8 cellular contexts compared by ENCODE assay signal in the genomic region with DNA sequence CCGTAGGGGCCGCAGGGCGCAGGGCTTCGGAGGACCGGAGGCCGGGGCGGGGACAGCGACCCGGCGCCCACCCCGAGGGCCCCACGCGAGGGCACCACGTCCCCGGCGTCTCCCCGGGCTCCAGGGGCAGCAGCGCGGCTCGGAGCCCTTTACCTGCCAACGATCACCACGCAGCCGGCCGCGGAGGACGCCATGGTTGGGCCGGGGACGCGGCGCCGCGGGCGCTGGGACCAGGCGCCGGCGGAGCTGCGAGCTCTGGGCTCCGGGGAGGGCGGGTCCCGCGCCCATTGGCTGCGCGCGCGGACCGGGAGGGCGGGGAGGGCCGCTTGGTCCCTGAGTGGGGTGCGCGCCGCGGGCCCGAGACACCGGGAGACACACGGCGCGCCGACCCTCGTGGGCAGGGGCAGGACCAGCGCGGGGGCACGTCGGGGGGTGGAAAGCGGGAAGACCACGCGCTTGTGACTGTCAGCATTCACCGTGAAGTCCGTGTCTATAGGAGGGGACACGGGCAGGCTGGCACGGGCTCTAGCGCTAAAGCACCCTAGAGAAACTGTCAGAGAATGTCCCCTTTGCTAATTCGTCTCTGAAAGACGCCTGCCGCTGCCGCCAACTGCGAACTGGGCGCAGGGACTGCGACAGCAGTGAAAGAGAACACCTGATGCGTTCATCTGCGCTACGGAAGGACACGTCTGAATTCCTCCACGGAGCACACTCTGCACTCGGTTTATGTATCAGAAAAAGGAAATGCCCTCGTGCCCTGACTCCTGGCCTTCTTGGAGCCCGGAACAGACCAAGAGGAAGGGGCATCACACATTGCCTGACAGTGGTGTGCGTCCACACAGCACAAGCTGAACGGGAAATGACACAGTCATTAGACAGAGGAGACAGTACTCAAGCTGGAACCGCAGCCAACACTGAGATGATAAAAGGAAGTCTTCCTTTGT. TPM values are rescaled to one million over a fixed set of nuclear protein-coding genes. Genes with fewer than 3 reads are reported as not detected.
DNase-seq lines count a peak whose midpoint lies in the region; ATAC-seq and TF ChIP-seq lines count a peak whose summit lies in the region.

A gene with protein sequence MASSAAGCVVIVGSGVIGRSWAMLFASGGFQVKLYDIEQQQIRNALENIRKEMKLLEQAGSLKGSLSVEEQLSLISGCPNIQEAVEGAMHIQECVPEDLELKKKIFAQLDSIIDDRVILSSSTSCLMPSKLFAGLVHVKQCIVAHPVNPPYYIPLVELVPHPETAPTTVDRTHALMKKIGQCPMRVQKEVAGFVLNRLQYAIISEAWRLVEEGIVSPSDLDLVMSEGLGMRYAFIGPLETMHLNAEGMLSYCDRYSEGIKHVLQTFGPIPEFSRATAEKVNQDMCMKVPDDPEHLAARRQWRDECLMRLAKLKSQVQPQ (minus strand): TSS at position 257 of the 944 bp plus-strand sequence. CDS start 63 bp downstream, at position 194.

- intact Hi-C loops in activated CD4-positive, alpha-beta T cell treated with anti-CD3 and anti-CD28 coated beads for 36 hours (cut with DNase I, micrococcal nuclease): loop anchor here (1.0 to 10.0 kb wide), 9 partner anchors 41 to 1149 kb away; a partner anchor contains a TSS

- peaks cover under 1% of the 10 kb centered on the region for H3K9me3 Mint-ChIP-seq in activated CD4-positive, alpha-beta T cell treated with anti-CD3 and anti-CD28 coated beads for 36 hours (ENCODE audit: low read depth)

- TF ChIP-seq CTCF in 22Rv1 (IDR thresholded peaks at IDR 0.05): no peak
- TF ChIP-seq CTCF in choroid plexus epithelial cell (conservative IDR thresholded peaks at IDR 0.05; ENCODE audit: low read depth, low read length): no peak

- H3K4me3 Mint-ChIP-seq in activated CD4-positive, alpha-beta T cell treated with anti-CD3 and anti-CD28 coated beads for 36 hours: peak within 1 kb of the TSS; percentile 86

- peak within 1 kb of the TSS; percentile 99 for H3K27ac Mint-ChIP-seq in activated CD4-positive, alpha-beta T cell treated with anti-CD3 and anti-CD28 coated beads for 36 hours

- no peaks in the 10 kb centered on the region for H3K27me3 ChIP-seq in layer of hippocampus (ENCODE audit: control insufficient read depth, insufficient read depth, low read length)

- no peaks in the 10 kb centered on the region for H3K27me3 Mint-ChIP-seq in activated CD4-positive, alpha-beta T cell treated with anti-CD3 and anti-CD28 coated beads for 36 hours

- no peaks in the 10 kb centered on the region for H3K36me3 Mint-ChIP-seq in activated CD4-positive, alpha-beta T cell treated with anti-CD3 and anti-CD28 coated beads for 36 hours (ENCODE audit: low read depth)

- H3K4me3 ChIP-seq in choroid plexus epithelial cell (ENCODE audit: low read depth, low read length): peak within 1 kb of the TSS; percentile 76

- peaks cover 30% of the 10 kb centered on the region for H3K4me1 Mint-ChIP-seq in activated CD4-positive, alpha-beta T cell treated with anti-CD3 and anti-CD28 coated beads for 36 hours

- DNase-seq in NCI-H460 (ENCODE audit: extremely low read depth, low read depth): peak; percentile 38
- peak; percentile 81 for DNase-seq in activated CD4-positive, alpha-beta T cell treated with anti-CD3 and anti-CD28 coated beads for 36 hours
- DNase-seq in choroid plexus epithelial cell (ENCODE audit: low read depth): peak; percentile 46
- peak; percentile 33 to 59 (median 46) for DNase-seq in stimulated activated CD4-positive, alpha-beta T cell treated with anti-CD3 and anti-CD28 coated beads, Interleukin-1b, Interleukin-23, amount 100 ng/mL, for 24 hours (ENCODE audit: low read depth in 4 of 4, low spot score in 1 of 4)

- POLR2A ChIA-PET in activated CD4-positive, alpha-beta T cell treated with anti-CD3 and anti-CD28 coated beads for 36 hours (lab: Charles Lee): interaction anchor here (0.9 kb wide), 1 partner anchor 328 kb away, joined by 6 read pairs; no protein-coding TSS in a partner anchor

- CTCF ChIA-PET in activated CD4-positive, alpha-beta T cell treated with anti-CD3 and anti-CD28 coated beads for 36 hours (lab: Charles Lee): interaction anchor here (0.5 to 1.6 kb wide), 4 partner anchors 29 to 238 kb away, joined by 3 to 4 read pairs (median 4); a partner anchor contains a TSS

- ATAC-seq in GM18858 (IDR thresholded peaks at IDR 0.05; ENCODE audit: unreplicated experiment): peak; percentile 52
- peak; percentile 77 for ATAC-seq in HG03095 (IDR thresholded peaks at IDR 0.05; ENCODE audit: unreplicated experiment)
- peak; percentile 86 for ATAC-seq in activated CD4-positive, alpha-beta T cell treated with anti-CD3 and anti-CD28 coated beads for 36 hours

- H3K27ac ChIP-seq in 22Rv1 (peak within 1 kb of the TSS; percentile 77), layer of hippocampus (ENCODE audit: low read depth, low read length) (peak within 1 kb of the TSS; percentile 94)

RNA-seq across cellular contexts. Expression of the gene that starts here (rescaled TPM):
- total RNA-seq in NCI-H460 (2014; rRNA removed; shearing (Covaris generic)): 8.7 and 9.1 TPM in 2 replicates
- polyA plus RNA-seq in NCI-H460 (2014; cell fraction: nucleus; rRNA removed): 5.4 and 5.5 TPM in 2 replicates
- total RNA-seq in activated CD4-positive, alpha-beta T cell treated with anti-CD3 and anti-CD28 coated beads for 36 hours: 1 to 10 TPM; 8.5 to 9.1 TPM

Comparison
In these comparisons a context has a peak if more than half of its experiments do, and no peak if none do; other contexts are left out.
1. Peak in every context shown above with its lines: DNase-seq, ATAC-seq, H3K4me3 ChIP-seq and H3K27ac ChIP-seq.